ENCODE assay signal across 23 cellular contexts in genomic region chr9:131554088-131554864, GRCh38. TPM values are rescaled to one million over a fixed set of nuclear protein-coding genes. Genes with fewer than 3 reads are reported as not detected.
DNase-seq lines count a peak whose midpoint lies in the region; ATAC-seq and TF ChIP-seq lines count a peak whose summit lies in the region.
"Had no signal": no experiment of that assay in that cellular context is flagged by ENCODE, and none has a peak within 500 bp of the region (broad histone marks: within the 10 kb centered on the region; RNA-seq: fewer than 3 reads in every experiment).

No MANE protein-coding gene starts in this region.

- H4K91ac ChIP-seq in neuronal stem cell (ENCODE audit: low read depth, low read length, poor library complexity): no peak overlapping the region

- H3K9me3 Mint-ChIP-seq in endodermal cell: peaks cover 32% of the 10 kb centered on the region
- H3K9me3 Mint-ChIP-seq: activated naive CD4-positive, alpha-beta T cell treated with anti-CD3 and anti-CD28 coated beads for 36 hours; activated T-cell treated with anti-CD3 and anti-CD28 coated beads, Interleukin-2, amount 50 U/mL, for 24 hours; CD4-positive, alpha-beta T cell; natural killer cell treated with Interleukin-12 subunit alpha and Interleukin-12 subunit beta and Interleukin-15 and Interleukin-18, amount 100 ng/mL, for 72 hours had no signal

- H3K36me3 Mint-ChIP-seq in endodermal cell (ENCODE audit: low read depth): peaks cover 81% of the 10 kb centered on the region
- H3K36me3 Mint-ChIP-seq: natural killer cell treated with Interleukin-12 subunit alpha and Interleukin-12 subunit beta and Interleukin-15 and Interleukin-18, amount 100 ng/mL, for 72 hours had no signal

- peaks cover 22% of the 10 kb centered on the region for H3K4me1 Mint-ChIP-seq in endodermal cell

- peak overlapping the region; percentile 20 for H3K23ac ChIP-seq in neuronal stem cell (ENCODE audit: low read depth, low read length, poor library complexity)

- no peak overlapping the region for H3K14ac ChIP-seq in neuronal stem cell (ENCODE audit: low read length)

- no peaks in the 10 kb centered on the region for H3K4me1 ChIP-seq in ES-I3 (ENCODE audit: insufficient read depth, low read length)
- H3K4me1 ChIP-seq in HUES64 (ENCODE audit: insufficient read depth, low read length): no peaks in the 10 kb centered on the region
- no peaks in the 10 kb centered on the region for H3K4me1 ChIP-seq in endodermal cell (ENCODE audit: control insufficient read depth, insufficient read depth, low read length)
- H3K4me1 ChIP-seq in neuronal stem cell (ENCODE audit: control insufficient read depth in 2 of 2, insufficient read depth in 1 of 2, low read depth in 1 of 2, low read length in 2 of 2): peaks cover 0 to 4% of the 10 kb centered on the region in 2 donors
- H3K4me1 ChIP-seq: sigmoid colon, suprapubic skin, vagina had no signal

- no peak overlapping the region for H2BK12ac ChIP-seq in neuronal stem cell (ENCODE audit: low read length)

- H2BK120ac ChIP-seq in neuronal stem cell (ENCODE audit: low read depth, low read length): no peak overlapping the region

- H3K27me3 ChIP-seq in HUES64 (ENCODE audit: insufficient read depth, low read length): peaks cover 35% of the 10 kb centered on the region
- peaks cover 21% of the 10 kb centered on the region for H3K27me3 ChIP-seq in endodermal cell (ENCODE audit: control insufficient read depth, insufficient read depth, low read length, poor library complexity, severe bottlenecking)
- peaks cover 3 to 34% (median 28%) of the 10 kb centered on the region in 3 experiments for H3K27me3 ChIP-seq in neuronal stem cell (ENCODE audit: control insufficient read depth in 3 of 3, insufficient read depth in 3 of 3, low read depth in 1 of 3, low read length in 3 of 3)
- H3K27me3 ChIP-seq: vagina had no signal

- H3K9me3 ChIP-seq in ES-I3 (ENCODE audit: control insufficient read depth, insufficient read depth, low read length) (0 out of 2 replicates have a peak, but pooled peaks cover 3% of the 10 kb centered on the region), HUES64 (ENCODE audit: insufficient read depth, low read depth, low read length) (no peaks in the 10 kb centered on the region), endodermal cell (ENCODE audit: control insufficient read depth, low read length) (peaks cover 6% of the 10 kb centered on the region), neuronal stem cell (replicated peaks in 1 of 2; ENCODE audit: control insufficient read depth in 2 of 2, insufficient read depth in 1 of 2, low read depth in 1 of 2, low read length in 2 of 2) (peaks cover 3 to 10% of the 10 kb centered on the region in 2 donors)
- H3K9me3 ChIP-seq: sigmoid colon, suprapubic skin, vagina had no signal

- H3K79me1 ChIP-seq in neuronal stem cell (ENCODE audit: low read depth, low read length): no peaks in the 10 kb centered on the region

- H2BK5ac ChIP-seq in neuronal stem cell (ENCODE audit: low read length): no peak overlapping the region

- H4K8ac ChIP-seq in neuronal stem cell (ENCODE audit: low read depth, low read length): no peak overlapping the region

- H3K27ac ChIP-seq in HUES64 (ENCODE audit: low read depth, low read length) (no peak overlapping the region), endodermal cell (ENCODE audit: low read depth, low read length) (no peak overlapping the region), neuronal stem cell (replicated peaks; ENCODE audit: low read length) (no peak overlapping the region)
- H3K27ac ChIP-seq: sigmoid colon, suprapubic skin, vagina had no signal

- peak; percentile 83 for DNase-seq in endodermal cell
- no peak for DNase-seq in neuronal stem cell (ENCODE audit: low spot score)
- no peak for DNase-seq in NCI-H446 treated with DMSO at 0.1 percent for 48 hours (lab: John Stamatoyannopoulos, UW)
- no peak for DNase-seq in cerebellar cortex (ENCODE audit: low spot score)
- DNase-seq: activated CD8-positive, alpha-beta memory T cell treated with anti-CD3 and anti-CD28 coated beads for 24 hours; activated naive CD4-positive, alpha-beta T cell treated with anti-CD3 and anti-CD28 coated beads for 36 hours; activated T-cell treated with anti-CD3 and anti-CD28 coated beads, Interleukin-2, amount 50 U/mL, for 24 hours; CD4-positive, alpha-beta T cell; DMS79; head of caudate nucleus; left ventricle myocardium superior; NCI-H1417; NCI-H2081 treated with DMSO at 0.1 percent for 48 hours; NCI-H510A; sigmoid colon; stimulated activated CD8-positive, alpha-beta memory T cell treated with anti-CD3 and anti-CD28 coated beads, Interleukin-4, amount 100 ng/mL, for 48 hours; T-helper 2 cell had no signal

- no peak overlapping the region for H3K27ac Mint-ChIP-seq in endodermal cell
- H3K27ac Mint-ChIP-seq: activated naive CD4-positive, alpha-beta T cell treated with anti-CD3 and anti-CD28 coated beads for 36 hours; activated T-cell treated with anti-CD3 and anti-CD28 coated beads, Interleukin-2, amount 50 U/mL, for 24 hours; CD4-positive, alpha-beta T cell; natural killer cell treated with Interleukin-12 subunit alpha and Interleukin-12 subunit beta and Interleukin-15 and Interleukin-18, amount 100 ng/mL, for 72 hours had no signal

- H3K36me3 ChIP-seq in ES-I3 (ENCODE audit: insufficient read depth, low read length) (no peaks in the 10 kb centered on the region), HUES64 (ENCODE audit: insufficient read depth, low read length) (no peaks in the 10 kb centered on the region), endodermal cell (ENCODE audit: control insufficient read depth, insufficient read depth, low read length) (no peaks in the 10 kb centered on the region), neuronal stem cell (replicated peaks in 1 of 2; ENCODE audit: control insufficient read depth in 2 of 2, insufficient read depth in 2 of 2, low read length in 2 of 2) (no peaks in the 10 kb centered on the region)
- H3K36me3 ChIP-seq: sigmoid colon, suprapubic skin, vagina had no signal

- H3K27me3 Mint-ChIP-seq in endodermal cell (ENCODE audit: insufficient read depth): peaks cover 38% of the 10 kb centered on the region

- H3K4me3 ChIP-seq in HUES64 (ENCODE audit: low read length): peak overlapping the region; percentile 50
- no peak overlapping the region for H3K4me3 ChIP-seq in endodermal cell (ENCODE audit: low read length)
- peak overlapping the region in 1 of 2 donors; percentile 57 for H3K4me3 ChIP-seq in neuronal stem cell (ENCODE audit: low read length in 2 of 2)
- H3K4me3 ChIP-seq: sigmoid colon, suprapubic skin, vagina had no signal

- WGBS in HUES64: 17% methylated on average over 65 of the region's 65 CpGs
- 36 to 64% methylated on average over 16 to 65 of the region's 65 CpGs for WGBS in endodermal cell (ENCODE audit: insufficient coverage in 1 of 2, insufficient read length in 1 of 2), 2 experiments
- WGBS in neuronal stem cell (ENCODE audit: extremely low coverage in 2 of 2, insufficient read length in 2 of 2, insufficient replicate concordance in 1 of 2), 2 donors: no CpG with 5 or more reads among the region's 65 CpGs

- H3K18ac ChIP-seq in neuronal stem cell (ENCODE audit: low read length): peak overlapping the region; percentile 57

- TF ChIP-seq CTCF in endodermal cell (conservative IDR thresholded peaks at IDR 0.05): no peak

- no peak overlapping the region for H2AK5ac ChIP-seq in neuronal stem cell (ENCODE audit: low read depth, low read length)

- H3K9ac ChIP-seq in ES-I3 (ENCODE audit: low read depth, low read length) (peak overlapping the region; percentile 35; the same call in 1 of the 2 replicates), HUES64 (ENCODE audit: low read depth, low read length) (no peak overlapping the region), endodermal cell (ENCODE audit: extremely low read depth, low read length, poor library complexity, severe bottlenecking) (no peak overlapping the region), neuronal stem cell (ENCODE audit: low read depth, low read length, poor library complexity) (no peak overlapping the region)

- H2BK15ac ChIP-seq in neuronal stem cell (ENCODE audit: low read length): peak overlapping the region; percentile 49

- H3K4me3 Mint-ChIP-seq in endodermal cell: peak overlapping the region; percentile 46
- H3K4me3 Mint-ChIP-seq: activated naive CD4-positive, alpha-beta T cell treated with anti-CD3 and anti-CD28 coated beads for 36 hours; activated T-cell treated with anti-CD3 and anti-CD28 coated beads, Interleukin-2, amount 50 U/mL, for 24 hours; CD4-positive, alpha-beta T cell; natural killer cell treated with Interleukin-12 subunit alpha and Interleukin-12 subunit beta and Interleukin-15 and Interleukin-18, amount 100 ng/mL, for 72 hours had no signal

- peak overlapping the region; percentile 45 for H2AFZ ChIP-seq in neuronal stem cell (ENCODE audit: low read length)

- no peak for ATAC-seq in GM21619 (IDR thresholded peaks at IDR 0.05; ENCODE audit: unreplicated experiment)
- ATAC-seq: left ventricle myocardium superior had no signal

- H3K4me2 ChIP-seq in neuronal stem cell (ENCODE audit: insufficient read depth, low read length, poor library complexity, severe bottlenecking): peak overlapping the region; percentile 69

- no peak overlapping the region for H3K4ac ChIP-seq in neuronal stem cell (ENCODE audit: low read length)

RNA-seq across cellular contexts. Expression of gene PRRT1B, which starts 9.0 kb away (rescaled TPM):
- polyA plus RNA-seq in HUES64 (2013, experiment 1 of 2): 0.65 TPM
- polyA plus RNA-seq in HUES64 (2013, experiment 2 of 2): 0.76 TPM
- total RNA-seq in endodermal cell: 10 to 100 TPM; 42.9 to 71.4 TPM
- polyA plus RNA-seq in endodermal cell (2013, experiment 1 of 2): 0.93 TPM
- 1.1 TPM for polyA plus RNA-seq in endodermal cell (2013, experiment 2 of 2)
- not detected for polyA plus RNA-seq in neuronal stem cell (2013, experiment 1 of 2)
- not detected for polyA plus RNA-seq in neuronal stem cell (2013, experiment 2 of 2)
- total RNA-seq: activated naive CD4-positive, alpha-beta T cell treated with anti-CD3 and anti-CD28 coated beads for 36 hours; CD4-positive, alpha-beta T cell; left ventricle myocardium superior; natural killer cell treated with Interleukin-12 subunit alpha and Interleukin-12 subunit beta and Interleukin-15 and Interleukin-18, amount 100 ng/mL, for 72 hours; sigmoid colon; suprapubic skin; vagina had no signal

RNA-seq across cellular contexts. Expression of gene UCK1, which starts 23.2 kb away (rescaled TPM):
- 31.2 TPM for polyA plus RNA-seq in HUES64 (2013, experiment 1 of 2)
- 31.1 TPM for polyA plus RNA-seq in HUES64 (2013, experiment 2 of 2)
- 10 to 100 TPM; 37.9 to 42.9 TPM for total RNA-seq in endodermal cell
- polyA plus RNA-seq in endodermal cell (2013, experiment 1 of 2): 28.4 TPM
- 23.8 TPM for polyA plus RNA-seq in endodermal cell (2013, experiment 2 of 2)
- polyA plus RNA-seq in neuronal stem cell (2013, experiment 1 of 2): 24.3 TPM
- polyA plus RNA-seq in neuronal stem cell (2013, experiment 2 of 2): 26.2 TPM

RNA-seq across cellular contexts. Expression of gene POMT1, which starts 51.6 kb away (rescaled TPM):
- polyA plus RNA-seq in HUES64 (2013, experiment 1 of 2): 12.4 TPM
- 15.8 TPM for polyA plus RNA-seq in HUES64 (2013, experiment 2 of 2)
- total RNA-seq in endodermal cell: 10 to 100 TPM; 42.3 to 53.8 TPM
- 42.0 TPM for polyA plus RNA-seq in endodermal cell (2013, experiment 1 of 2)
- 35.6 TPM for polyA plus RNA-seq in endodermal cell (2013, experiment 2 of 2)
- 25.6 TPM for polyA plus RNA-seq in neuronal stem cell (2013, experiment 1 of 2)
- 24.1 TPM for polyA plus RNA-seq in neuronal stem cell (2013, experiment 2 of 2)
